14 cellular contexts compared by ENCODE assay signal in genomic region chr15:40908095-40908494, GRCh38. TPM values are rescaled to one million over a fixed set of nuclear protein-coding genes. Genes with fewer than 3 reads are reported as not detected.
DNase-seq lines count a peak whose midpoint lies in the region; ATAC-seq, FAIRE-seq and TF ChIP-seq lines count a peak whose summit lies in the region.
"Had no signal": no experiment of that assay in that cellular context is flagged by ENCODE, and none has a peak within 500 bp of the region (broad histone marks: within the 10 kb centered on the region; RNA-seq: fewer than 3 reads in every experiment).

No MANE protein-coding gene starts in this region.

- TF ChIP-seq CTCF in Loucy (conservative IDR thresholded peaks at IDR 0.05; ENCODE audit: low read length) = no peak
- no peak for TF ChIP-seq CTCF in endothelial cell (IDR thresholded peaks at IDR 0.05; ENCODE audit: unreplicated experiment)

- H3K4me3 ChIP-seq in Loucy (ENCODE audit: low read length, poor library complexity, severe bottlenecking) (peak overlapping the region; percentile 77), small intestine (ENCODE audit: low read depth in 1 of 2, low read length in 2 of 2) (no peak overlapping the region)

- H3K9me2 ChIP-seq in Loucy (replicated peaks; ENCODE audit: low read depth, low read length) = no peaks in the 10 kb centered on the region

- peak overlapping the region; percentile 39 for H3K4me3 Mint-ChIP-seq in T-helper 2 cell treated with Interferon-gamma antibody and Interleukin-4, amounts not matched to agents 5 μg/mL and 100 μg/mL, for 36 hours
- H3K4me3 Mint-ChIP-seq in endothelial cell (ENCODE audit: unreplicated experiment) = peak overlapping the region; percentile 33

- peak overlapping the region; percentile 68 for H3K4me2 ChIP-seq in Loucy (ENCODE audit: low read depth, low read length, poor library complexity, severe bottlenecking)

- H3K36me3 ChIP-seq in Loucy (ENCODE audit: insufficient read depth, low read length) = peaks cover 7% of the 10 kb centered on the region; the same call in 1 of the 2 replicates
- no peaks in the 10 kb centered on the region for H3K36me3 ChIP-seq in small intestine (ENCODE audit: control insufficient read depth in 2 of 2, insufficient read depth in 2 of 2, low read length in 2 of 2)

- WGBS in small intestine, 3 donors = 19 to 63% (median 50%) methylated on average over 7 of the region's 7 CpGs

- H3K9ac ChIP-seq in Loucy (ENCODE audit: low read depth, low read length, poor library complexity, severe bottlenecking) = peak overlapping the region; percentile 83

- no peaks in the 10 kb centered on the region for H3K9me3 ChIP-seq in Loucy (ENCODE audit: insufficient read depth, low read depth, low read length)
- H3K9me3 ChIP-seq in small intestine (ENCODE audit: control insufficient read depth, low read depth) = no peaks in the 10 kb centered on the region

- H3K4me1 ChIP-seq in Loucy (ENCODE audit: insufficient read depth, low read length, poor library complexity, severe bottlenecking) = peaks cover 35% of the 10 kb centered on the region
- H3K4me1 ChIP-seq in small intestine (ENCODE audit: control insufficient read depth in 2 of 2, insufficient read depth in 1 of 2, low read depth in 1 of 2, low read length in 1 of 2) = peaks cover 0 to 6% of the 10 kb centered on the region in 2 donors

- FAIRE-seq in small intestine (lab: Jason Lieb, UNC) = no peak
- no peak for FAIRE-seq in frontal cortex (lab: Jason Lieb, UNC)
- FAIRE-seq: GM12878 had no signal

- ATAC-seq in GM21515 (IDR thresholded peaks at IDR 0.05; ENCODE audit: unreplicated experiment) = no peak

- no peak for DNase-seq in T-helper 2 cell treated with Interferon-gamma antibody and Interleukin-4, amounts not matched to agents 5 μg/mL and 100 μg/mL, for 36 hours (ENCODE audit: low spot score)
- DNase-seq in T-helper 2 cell = no peak
- DNase-seq in endothelial cell (ENCODE audit: low spot score) = no peak
- DNase-seq in small intestine = peak; percentile 75
- no peak for DNase-seq in frontal cortex (ENCODE audit: low spot score in 2 of 2)
- DNase-seq in DMS153 (lab: John Stamatoyannopoulos, UW) = no peak
- DNase-seq: midbrain; NCI-H1694 treated with DMSO at 0.1 percent for 48 hours; NK-92 treated with Interleukin-12 subunit alpha and Interleukin-12 subunit beta, amount 100 ng/mL, for 24 hours; retina; trophoblast cell had no signal

- H3K27ac ChIP-seq in small intestine (ENCODE audit: low read depth in 1 of 2, low read length in 1 of 2) = peak overlapping the region; percentile 96 to 99

- H3K36me3 Mint-ChIP-seq in T-helper 2 cell treated with Interferon-gamma antibody and Interleukin-4, amounts not matched to agents 5 μg/mL and 100 μg/mL, for 36 hours (ENCODE audit: low read depth) = peaks cover 9% of the 10 kb centered on the region
- H3K36me3 Mint-ChIP-seq in endothelial cell (ENCODE audit: low read depth, unreplicated experiment) = peaks cover 15% of the 10 kb centered on the region

- no peaks in the 10 kb centered on the region for H3K9me3 Mint-ChIP-seq in T-helper 2 cell treated with Interferon-gamma antibody and Interleukin-4, amounts not matched to agents 5 μg/mL and 100 μg/mL, for 36 hours
- H3K9me3 Mint-ChIP-seq in endothelial cell (ENCODE audit: unreplicated experiment) = no peaks in the 10 kb centered on the region

- H3K27me3 ChIP-seq in Loucy (ENCODE audit: insufficient read depth, low read length, poor library complexity, severe bottlenecking) (no peaks in the 10 kb centered on the region), small intestine (ENCODE audit: control insufficient read depth in 2 of 2, insufficient read depth in 2 of 2, low read length in 2 of 2) (no peaks in the 10 kb centered on the region)

- H3K79me2 ChIP-seq in Loucy (ENCODE audit: insufficient read depth, low read length) = peaks cover 8% of the 10 kb centered on the region; the same call in 1 of the 2 replicates

- no peaks in the 10 kb centered on the region; the same call in 1 of the 2 replicates for H3F3A ChIP-seq in Loucy (ENCODE audit: low read depth)

- H2AFZ ChIP-seq in Loucy (ENCODE audit: low read length) = no peak overlapping the region

- H4K20me1 ChIP-seq in Loucy (ENCODE audit: insufficient read depth, low read length, poor library complexity, severe bottlenecking) = peaks cover 19% of the 10 kb centered on the region

- no peak overlapping the region for H3K27ac Mint-ChIP-seq in T-helper 2 cell treated with Interferon-gamma antibody and Interleukin-4, amounts not matched to agents 5 μg/mL and 100 μg/mL, for 36 hours
- no peak overlapping the region for H3K27ac Mint-ChIP-seq in endothelial cell (ENCODE audit: unreplicated experiment)

- H3K27me3 Mint-ChIP-seq in T-helper 2 cell treated with Interferon-gamma antibody and Interleukin-4, amounts not matched to agents 5 μg/mL and 100 μg/mL, for 36 hours (ENCODE audit: low read depth) = no peaks in the 10 kb centered on the region
- H3K27me3 Mint-ChIP-seq in endothelial cell (ENCODE audit: unreplicated experiment) = peaks cover 24% of the 10 kb centered on the region

- H3K4me1 Mint-ChIP-seq in T-helper 2 cell treated with Interferon-gamma antibody and Interleukin-4, amounts not matched to agents 5 μg/mL and 100 μg/mL, for 36 hours (ENCODE audit: low read depth) = peaks cover 14% of the 10 kb centered on the region
- peaks cover 73% of the 10 kb centered on the region for H3K4me1 Mint-ChIP-seq in endothelial cell (ENCODE audit: unreplicated experiment)

RNA-seq across cellular contexts. Expression of gene VPS18, which starts 13.8 kb away (rescaled TPM):
- total RNA-seq in endothelial cell (ENCODE audit: unreplicated experiment) = 39.2 TPM
- 10 to 100 TPM in 2 of 3 donors, 1 to 10 TPM in 1; 7.6 to 11.2 (median 10.3) TPM for polyA plus RNA-seq in small intestine
- 29.8 TPM for total RNA-seq in frontal cortex

RNA-seq across cellular contexts. Expression of gene DLL4, which starts 21.0 kb away (rescaled TPM):
- total RNA-seq in endothelial cell (ENCODE audit: unreplicated experiment) = 257 TPM
- polyA plus RNA-seq in small intestine = 10 to 100 TPM in 1 of 3 donors, 1 to 10 TPM in 1, under 1 TPM in 1; 0.81 to 13.2 (median 1.3) TPM
- 4.1 TPM for total RNA-seq in frontal cortex

RNA-seq across cellular contexts. Expression of gene RHOV, which starts 34.1 kb away (rescaled TPM):
- total RNA-seq in endothelial cell (ENCODE audit: unreplicated experiment) (1.4 TPM), frontal cortex (9.4 TPM)
- 1 to 10 TPM in 2 of 3 donors, under 1 TPM in 1; 0.67 to 1.9 (median 1.8) TPM for polyA plus RNA-seq in small intestine

RNA-seq across cellular contexts. Expression of gene CHAC1, which starts 45.2 kb away (rescaled TPM):
- total RNA-seq in endothelial cell (ENCODE audit: unreplicated experiment) (16.4 TPM), frontal cortex (2.9 TPM)
- 10 to 100 TPM in 1 of 3 donors, 1 to 10 TPM in 2; 1.1 to 37.3 (median 8.9) TPM for polyA plus RNA-seq in small intestine

Comparison
In these comparisons a context has a peak if more than half of its experiments do, and no peak if none do; other contexts are left out.
1. RNA of gene DLL4, which starts 21.0 kb away (total RNA-seq): 257 TPM in endothelial cell (single experiment); 4.1 TPM in frontal cortex (single experiment); every median in the first group is over 10 times any median in the second.